29 cellular contexts compared by ENCODE assay signal in genomic region chr11:22208151-22208858, GRCh38. TPM values are rescaled to one million over a fixed set of nuclear protein-coding genes. Genes with fewer than 3 reads are reported as not detected.
"Had no signal": no experiment of that assay in that cellular context is flagged by ENCODE, and none has a peak within 500 bp of the region (broad histone marks: within the 10 kb centered on the region; RNA-seq: fewer than 3 reads in every experiment).

No MANE protein-coding gene starts in this region.

- H3K36me3 ChIP-seq: adrenal gland, SJSA1 had no signal

- DNase-seq: activated CD4-positive, alpha-beta T cell treated with anti-CD3 and anti-CD28 coated beads for 48 hours; activated CD4-positive, alpha-beta T cell treated with anti-CD3 and anti-CD28 coated beads, Interleukin-2, amount 50 U/mL, for 4 hours; activated CD4-positive, CD25-positive, alpha-beta regulatory T cell treated with anti-CD3 and anti-CD28 coated beads, Interleukin-2, amount 50 U/mL, for 72 hours; activated CD8-positive, alpha-beta memory T cell treated with anti-CD3 and anti-CD28 coated beads, Interleukin-2, amount 50 U/mL, for 48 hours; activated CD8-positive, alpha-beta T cell treated with anti-CD3 and anti-CD28 coated beads, Interleukin-2, amount 10 ng/mL, durations not matched to agents 7 days and 5 days; activated naive CD4-positive, alpha-beta T cell treated with anti-CD3 and anti-CD28 coated beads, Interleukin-2, amount 50 U/mL, for 16 hours; activated naive CD8-positive, alpha-beta T cell treated with anti-CD3 and anti-CD28 coated beads, Interleukin-2, amount 10 ng/mL, durations not matched to agents 7 days and 5 days; activated T-cell treated with anti-CD3 and anti-CD28 coated beads, Interleukin-2, amount 50 U/mL, for 1 hour; adrenal gland; anterior cingulate cortex; caudate nucleus; Karpas-422; MM.1S; NCI-H1092; NCI-H1417; NCI-H2029; NCI-H2107; NCI-H345; NCI-H510A; NK-92 treated with Interleukin-12 subunit alpha and Interleukin-12 subunit beta, amount 100 ng/mL, for 24 hours; OCI-M1; RPMI8226; SHP77; SW 1271 had no signal

- ATAC-seq: activated CD8-positive, alpha-beta T cell treated with anti-CD3 and anti-CD28 coated beads, Interleukin-2, amount 10 ng/mL, durations not matched to agents 7 days and 5 days; K562; Panc1; SK-N-SH treated with all-trans-retinoic acid at 6 μM for 48 hours; WTC11 had no signal

- H3K4me1 ChIP-seq: adrenal gland, SJSA1 had no signal

- H3K4me3 ChIP-seq: adrenal gland, K562, SJSA1 had no signal

- H3K9me3 ChIP-seq: adrenal gland, SJSA1 had no signal

- H3K27ac ChIP-seq: adrenal gland, SJSA1 had no signal

- H3K27me3 ChIP-seq: adrenal gland, SJSA1 had no signal

RNA-seq across cellular contexts. Expression of gene ANO5, which starts 15.4 kb away (rescaled TPM):
- total RNA-seq: SJSA1 had no signal
